ENCODE assay signal across 1 cellular context in the genomic region with DNA sequence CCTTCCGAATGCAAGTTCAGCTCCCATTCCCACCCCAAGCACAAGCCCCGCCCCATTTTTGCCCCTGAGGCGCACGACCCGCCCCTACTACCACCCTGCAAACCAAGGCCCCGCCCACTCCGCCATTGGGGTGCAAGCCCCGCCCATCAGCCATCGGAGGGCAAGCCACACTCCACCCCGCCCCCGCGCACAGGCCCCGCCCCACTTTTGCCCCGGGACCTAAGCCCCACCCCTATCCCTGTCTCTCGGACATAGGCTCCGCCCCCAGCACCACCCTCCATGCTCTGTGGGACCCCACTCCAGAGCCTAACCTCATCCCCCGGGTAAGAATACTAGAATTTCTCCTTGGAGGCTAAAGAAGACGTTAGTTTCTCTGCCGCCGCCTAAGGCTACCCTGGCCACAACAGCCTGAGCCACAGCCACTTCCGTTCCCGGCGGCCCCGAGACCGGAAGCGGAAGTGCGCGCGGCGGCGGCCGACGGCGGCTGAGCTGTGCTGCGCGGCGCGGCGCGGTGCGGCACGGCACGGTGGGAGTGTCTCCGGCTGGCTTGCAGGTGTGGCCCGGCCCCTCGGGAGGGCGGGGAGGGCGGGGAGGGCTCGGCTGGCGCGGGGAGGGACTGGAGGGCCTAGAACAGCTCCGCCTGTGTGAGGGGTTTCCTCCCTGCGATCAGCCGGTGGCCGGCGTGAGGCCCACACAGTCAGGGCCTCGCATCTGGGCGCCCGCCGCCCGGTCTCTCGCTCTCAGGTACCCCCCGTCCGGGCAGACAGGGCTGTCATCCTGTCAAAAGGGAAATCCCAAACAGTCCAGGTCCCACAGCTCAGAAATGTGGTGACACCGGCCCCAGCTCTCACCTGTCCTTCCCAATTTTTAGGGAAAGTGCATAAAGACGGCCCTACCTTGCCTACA.
A peak's percentile ranks its signal among the peaks of the same experiment; 100 is the strongest.
TF ChIP-seq lines count a peak whose summit lies in the region.

ZNF333 (plus strand) TSS at position 451 of the 906 bp plus-strand sequence. CDS start 3,444 bp downstream, outside the sequence.

TF ChIP-seq in K562, 482 proteins besides CTCF, POLR2A, EP300 and RAD21 (continued from another document and continues in another):
- TF ChIP-seq HMBOX1 (IDR thresholded peaks at IDR 0.05): no peak
- TF ChIP-seq SLC30A9 (CRISPR knock-in tag; IDR thresholded peaks at IDR 0.05): no peak
- peak; percentile 92 for TF ChIP-seq SUPT5H (IDR thresholded peaks at IDR 0.05)
- no peak for TF ChIP-seq RAD51 (IDR thresholded peaks at IDR 0.05; ENCODE audit: borderline replicate concordance, low read depth)
- TF ChIP-seq, protein P1, sequence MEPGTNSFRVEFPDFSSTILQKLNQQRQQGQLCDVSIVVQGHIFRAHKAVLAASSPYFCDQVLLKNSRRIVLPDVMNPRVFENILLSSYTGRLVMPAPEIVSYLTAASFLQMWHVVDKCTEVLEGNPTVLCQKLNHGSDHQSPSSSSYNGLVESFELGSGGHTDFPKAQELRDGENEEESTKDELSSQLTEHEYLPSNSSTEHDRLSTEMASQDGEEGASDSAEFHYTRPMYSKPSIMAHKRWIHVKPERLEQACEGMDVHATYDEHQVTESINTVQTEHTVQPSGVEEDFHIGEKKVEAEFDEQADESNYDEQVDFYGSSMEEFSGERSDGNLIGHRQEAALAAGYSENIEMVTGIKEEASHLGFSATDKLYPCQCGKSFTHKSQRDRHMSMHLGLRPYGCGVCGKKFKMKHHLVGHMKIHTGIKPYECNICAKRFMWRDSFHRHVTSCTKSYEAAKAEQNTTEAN (CRISPR knock-in tag; IDR thresholded peaks at IDR 0.05): no peak
- TF ChIP-seq NFE2 (IDR thresholded peaks at IDR 0.05; ENCODE audit: low read depth): no peak
- TF ChIP-seq, protein P2, sequence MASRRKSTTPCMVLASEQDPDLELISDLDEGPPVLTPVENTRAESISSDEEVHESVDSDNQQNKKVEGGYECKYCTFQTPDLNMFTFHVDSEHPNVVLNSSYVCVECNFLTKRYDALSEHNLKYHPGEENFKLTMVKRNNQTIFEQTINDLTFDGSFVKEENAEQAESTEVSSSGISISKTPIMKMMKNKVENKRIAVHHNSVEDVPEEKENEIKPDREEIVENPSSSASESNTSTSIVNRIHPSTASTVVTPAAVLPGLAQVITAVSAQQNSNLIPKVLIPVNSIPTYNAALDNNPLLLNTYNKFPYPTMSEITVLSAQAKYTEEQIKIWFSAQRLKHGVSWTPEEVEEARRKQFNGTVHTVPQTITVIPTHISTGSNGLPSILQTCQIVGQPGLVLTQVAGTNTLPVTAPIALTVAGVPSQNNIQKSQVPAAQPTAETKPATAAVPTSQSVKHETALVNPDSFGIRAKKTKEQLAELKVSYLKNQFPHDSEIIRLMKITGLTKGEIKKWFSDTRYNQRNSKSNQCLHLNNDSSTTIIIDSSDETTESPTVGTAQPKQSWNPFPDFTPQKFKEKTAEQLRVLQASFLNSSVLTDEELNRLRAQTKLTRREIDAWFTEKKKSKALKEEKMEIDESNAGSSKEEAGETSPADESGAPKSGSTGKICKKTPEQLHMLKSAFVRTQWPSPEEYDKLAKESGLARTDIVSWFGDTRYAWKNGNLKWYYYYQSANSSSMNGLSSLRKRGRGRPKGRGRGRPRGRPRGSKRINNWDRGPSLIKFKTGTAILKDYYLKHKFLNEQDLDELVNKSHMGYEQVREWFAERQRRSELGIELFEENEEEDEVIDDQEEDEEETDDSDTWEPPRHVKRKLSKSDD (conservative IDR thresholded peaks at IDR 0.05; ENCODE audit: low read length): no peak
- TF ChIP-seq PPARD (CRISPR knock-in tag; IDR thresholded peaks at IDR 0.05): no peak
- no peak for TF ChIP-seq CSDE1 (IDR thresholded peaks at IDR 0.05)
- 0 out of 2 replicates have a peak, but pooled peaks have one; percentile 41 for TF ChIP-seq LCOR (CRISPR knock-in tag; IDR thresholded peaks at IDR 0.05)
- TF ChIP-seq, protein P3, sequence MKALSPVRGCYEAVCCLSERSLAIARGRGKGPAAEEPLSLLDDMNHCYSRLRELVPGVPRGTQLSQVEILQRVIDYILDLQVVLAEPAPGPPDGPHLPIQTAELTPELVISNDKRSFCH (CRISPR knock-in tag; IDR thresholded peaks at IDR 0.05): no peak
- TF ChIP-seq, protein P3 (tag; IDR thresholded peaks at IDR 0.05): no peak
- no peak for TF ChIP-seq MCM5 (IDR thresholded peaks at IDR 0.05; ENCODE audit: low read depth)
- TF ChIP-seq, protein P4, sequence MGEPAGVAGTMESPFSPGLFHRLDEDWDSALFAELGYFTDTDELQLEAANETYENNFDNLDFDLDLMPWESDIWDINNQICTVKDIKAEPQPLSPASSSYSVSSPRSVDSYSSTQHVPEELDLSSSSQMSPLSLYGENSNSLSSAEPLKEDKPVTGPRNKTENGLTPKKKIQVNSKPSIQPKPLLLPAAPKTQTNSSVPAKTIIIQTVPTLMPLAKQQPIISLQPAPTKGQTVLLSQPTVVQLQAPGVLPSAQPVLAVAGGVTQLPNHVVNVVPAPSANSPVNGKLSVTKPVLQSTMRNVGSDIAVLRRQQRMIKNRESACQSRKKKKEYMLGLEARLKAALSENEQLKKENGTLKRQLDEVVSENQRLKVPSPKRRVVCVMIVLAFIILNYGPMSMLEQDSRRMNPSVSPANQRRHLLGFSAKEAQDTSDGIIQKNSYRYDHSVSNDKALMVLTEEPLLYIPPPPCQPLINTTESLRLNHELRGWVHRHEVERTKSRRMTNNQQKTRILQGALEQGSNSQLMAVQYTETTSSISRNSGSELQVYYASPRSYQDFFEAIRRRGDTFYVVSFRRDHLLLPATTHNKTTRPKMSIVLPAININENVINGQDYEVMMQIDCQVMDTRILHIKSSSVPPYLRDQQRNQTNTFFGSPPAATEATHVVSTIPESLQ (CRISPR knock-in tag; IDR thresholded peaks at IDR 0.05): no peak
- no peak for TF ChIP-seq ZFP36 (IDR thresholded peaks at IDR 0.05; ENCODE audit: low read depth, low read length, partially characterized antibody)
- TF ChIP-seq PTBP1 (IDR thresholded peaks at IDR 0.05; ENCODE audit: low read depth, low read length): no peak
- TF ChIP-seq SIN3B (IDR thresholded peaks at IDR 0.05; ENCODE audit: low read depth): peak; percentile 66; the same call in 1 of the 2 replicates
- TF ChIP-seq, protein P5, sequence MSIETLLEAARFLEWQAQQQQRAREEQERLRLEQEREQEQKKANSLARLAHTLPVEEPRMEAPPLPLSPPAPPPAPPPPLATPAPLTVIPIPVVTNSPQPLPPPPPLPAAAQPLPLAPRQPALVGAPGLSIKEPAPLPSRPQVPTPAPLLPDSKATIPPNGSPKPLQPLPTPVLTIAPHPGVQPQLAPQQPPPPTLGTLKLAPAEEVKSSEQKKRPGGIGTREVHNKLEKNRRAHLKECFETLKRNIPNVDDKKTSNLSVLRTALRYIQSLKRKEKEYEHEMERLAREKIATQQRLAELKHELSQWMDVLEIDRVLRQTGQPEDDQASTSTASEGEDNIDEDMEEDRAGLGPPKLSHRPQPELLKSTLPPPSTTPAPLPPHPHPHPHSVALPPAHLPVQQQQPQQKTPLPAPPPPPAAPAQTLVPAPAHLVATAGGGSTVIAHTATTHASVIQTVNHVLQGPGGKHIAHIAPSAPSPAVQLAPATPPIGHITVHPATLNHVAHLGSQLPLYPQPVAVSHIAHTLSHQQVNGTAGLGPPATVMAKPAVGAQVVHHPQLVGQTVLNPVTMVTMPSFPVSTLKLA (conservative IDR thresholded peaks at IDR 0.05): peak; percentile 25 to 63; a peak in 2 of 4 replicates
- TF ChIP-seq ARID2 (IDR thresholded peaks at IDR 0.05): no peak
- TF ChIP-seq ETS1 (conservative IDR thresholded peaks at IDR 0.05; ENCODE audit: control insufficient read depth, low read depth, low read length): no peak; the same call in 1 of the 2 replicates
- no peak for TF ChIP-seq HNRNPLL (IDR thresholded peaks at IDR 0.05; ENCODE audit: low read depth, low read length, poor library complexity, severe bottlenecking)
- TF ChIP-seq MYBL2 (IDR thresholded peaks at IDR 0.05; ENCODE audit: low read depth): no peak
- no peak for TF ChIP-seq MYBL2 (CRISPR knock-in tag; IDR thresholded peaks at IDR 0.05; ENCODE audit: borderline replicate concordance)
- no peak for TF ChIP-seq RBM17 (IDR thresholded peaks at IDR 0.05; ENCODE audit: borderline replicate concordance, low read depth, low read length)
- no peak for TF ChIP-seq CHD4 (IDR thresholded peaks at IDR 0.05; ENCODE audit: insufficient read depth, insufficient replicate concordance, low read depth, low read length, poor library complexity, severe bottlenecking)
- no peak for TF ChIP-seq MTA3 (IDR thresholded peaks at IDR 0.05; ENCODE audit: borderline replicate concordance)
- TF ChIP-seq TARDBP (IDR thresholded peaks at IDR 0.05): no peak
- peak; percentile 72 for TF ChIP-seq TBP (optimal IDR thresholded peaks at IDR 0.05; ENCODE audit: low read depth, low read length)
- no peak for TF ChIP-seq TAF9B (IDR thresholded peaks at IDR 0.05; ENCODE audit: partially characterized antibody)
- TF ChIP-seq FOXP1 (CRISPR knock-in tag; IDR thresholded peaks at IDR 0.05): no peak
- TF ChIP-seq BRF2 (IDR thresholded peaks at IDR 0.05; ENCODE audit: borderline replicate concordance, insufficient read depth, insufficient read length): no peak
- peak; percentile 98 for TF ChIP-seq ELF1 (tag; IDR thresholded peaks at IDR 0.05)
- TF ChIP-seq ZNF253 (CRISPR knock-in tag; conservative IDR thresholded peaks at IDR 0.05): no peak
- TF ChIP-seq ILK (tag; IDR thresholded peaks at IDR 0.05; ENCODE audit: borderline replicate concordance, low read depth): no peak
- TF ChIP-seq ZNF316 (IDR thresholded peaks at IDR 0.05): no peak
- no peak for TF ChIP-seq ZNF586 (CRISPR knock-in tag; conservative IDR thresholded peaks at IDR 0.05)
- TF ChIP-seq, protein P6, sequence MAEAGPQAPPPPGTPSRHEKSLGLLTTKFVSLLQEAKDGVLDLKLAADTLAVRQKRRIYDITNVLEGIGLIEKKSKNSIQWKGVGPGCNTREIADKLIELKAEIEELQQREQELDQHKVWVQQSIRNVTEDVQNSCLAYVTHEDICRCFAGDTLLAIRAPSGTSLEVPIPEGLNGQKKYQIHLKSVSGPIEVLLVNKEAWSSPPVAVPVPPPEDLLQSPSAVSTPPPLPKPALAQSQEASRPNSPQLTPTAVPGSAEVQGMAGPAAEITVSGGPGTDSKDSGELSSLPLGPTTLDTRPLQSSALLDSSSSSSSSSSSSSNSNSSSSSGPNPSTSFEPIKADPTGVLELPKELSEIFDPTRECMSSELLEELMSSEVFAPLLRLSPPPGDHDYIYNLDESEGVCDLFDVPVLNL (CRISPR knock-in tag; IDR thresholded peaks at IDR 0.05; ENCODE audit: low read depth): no peak
- TF ChIP-seq WHSC1 (IDR thresholded peaks at IDR 0.05; ENCODE audit: low read length): no peak
- TF ChIP-seq CBX3 (IDR thresholded peaks at IDR 0.05; ENCODE audit: borderline replicate concordance in 1 of 2, low read length in 2 of 2): no peak
- TF ChIP-seq CEBPG (CRISPR knock-in tag; IDR thresholded peaks at IDR 0.05): no peak
- TF ChIP-seq CEBPG (tag; conservative IDR thresholded peaks at IDR 0.05 in 1 of 2, IDR thresholded peaks at IDR 0.05 in 1 of 2): no peak
- TF ChIP-seq ZNF197 (CRISPR knock-in tag; IDR thresholded peaks at IDR 0.05; ENCODE audit: low read depth): no peak
- no peak for TF ChIP-seq ZNF398 (CRISPR knock-in tag; IDR thresholded peaks at IDR 0.05)
- TF ChIP-seq EHMT2 (IDR thresholded peaks at IDR 0.05): no peak
- TF ChIP-seq ZBTB1 (CRISPR knock-in tag; IDR thresholded peaks at IDR 0.05; ENCODE audit: borderline replicate concordance, low read depth): no peak
- no peak for TF ChIP-seq FOXA3 (CRISPR knock-in tag; conservative IDR thresholded peaks at IDR 0.05 in 1 of 2, IDR thresholded peaks at IDR 0.05 in 1 of 2)
- TF ChIP-seq OTX1 (CRISPR knock-in tag; IDR thresholded peaks at IDR 0.05): no peak
- TF ChIP-seq ETS2 (tag; IDR thresholded peaks at IDR 0.05; ENCODE audit: borderline replicate concordance, poor library complexity, severe bottlenecking): no peak
- no peak for TF ChIP-seq ZNF140 (CRISPR knock-in tag; IDR thresholded peaks at IDR 0.05)
- no peak for TF ChIP-seq ZFPM2 (CRISPR knock-in tag; IDR thresholded peaks at IDR 0.05)
- no peak for TF ChIP-seq KDM1A (IDR thresholded peaks at IDR 0.05)
- no peak for TF ChIP-seq JUNB (CRISPR knock-in tag; conservative IDR thresholded peaks at IDR 0.05)
